Comparison of ENCODE assay signal across 1 cellular context in the genomic region with DNA sequence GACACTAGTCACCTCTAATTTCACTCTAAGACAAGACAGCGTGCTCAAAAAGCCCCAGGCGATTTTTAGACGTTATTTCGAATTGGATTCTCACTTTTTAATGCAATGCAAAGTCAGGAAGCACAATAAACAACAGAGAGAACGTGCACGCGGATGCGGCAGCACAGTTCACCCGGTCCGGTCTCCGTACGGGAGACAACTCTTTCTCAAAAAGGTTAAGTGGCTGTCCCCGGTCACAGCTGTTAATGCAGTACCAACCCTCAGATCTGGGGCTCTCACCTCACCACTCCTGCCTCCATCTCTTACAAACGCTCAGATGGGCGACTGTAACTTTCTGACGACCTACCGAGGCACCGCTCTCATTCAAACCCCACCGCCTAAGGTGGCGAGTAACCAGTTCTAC.
A peak's percentile ranks its signal among the peaks of the same experiment; 100 is the strongest.
TF ChIP-seq lines count a peak whose summit lies in the region.

No MANE protein-coding gene starts in this region.

TF ChIP-seq in GM12878, 131 proteins besides CTCF, POLR2A, EP300 and RAD21:
- TF ChIP-seq, protein P1, sequence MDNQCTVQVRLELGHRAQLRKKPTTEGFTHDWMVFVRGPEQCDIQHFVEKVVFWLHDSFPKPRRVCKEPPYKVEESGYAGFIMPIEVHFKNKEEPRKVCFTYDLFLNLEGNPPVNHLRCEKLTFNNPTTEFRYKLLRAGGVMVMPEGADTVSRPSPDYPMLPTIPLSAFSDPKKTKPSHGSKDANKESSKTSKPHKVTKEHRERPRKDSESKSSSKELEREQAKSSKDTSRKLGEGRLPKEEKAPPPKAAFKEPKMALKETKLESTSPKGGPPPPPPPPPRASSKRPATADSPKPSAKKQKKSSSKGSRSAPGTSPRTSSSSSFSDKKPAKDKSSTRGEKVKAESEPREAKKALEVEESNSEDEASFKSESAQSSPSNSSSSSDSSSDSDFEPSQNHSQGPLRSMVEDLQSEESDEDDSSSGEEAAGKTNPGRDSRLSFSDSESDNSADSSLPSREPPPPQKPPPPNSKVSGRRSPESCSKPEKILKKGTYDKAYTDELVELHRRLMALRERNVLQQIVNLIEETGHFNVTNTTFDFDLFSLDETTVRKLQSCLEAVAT (IDR thresholded peaks at IDR 0.05) = 0 out of 2 replicates have a peak, but pooled peaks have one; percentile 35
- TF ChIP-seq PML (IDR thresholded peaks at IDR 0.05; ENCODE audit: low read length) (0 out of 2 replicates have a peak, but pooled peaks have one; percentile 1), POU2F2 (IDR thresholded peaks at IDR 0.05; ENCODE audit: borderline replicate concordance, low read depth, low read length) (0 out of 3 replicates have a peak, but pooled peaks have one; percentile 2), ZNF217 (IDR thresholded peaks at IDR 0.05) (no peak)
- TF ChIP-seq, protein P2, sequence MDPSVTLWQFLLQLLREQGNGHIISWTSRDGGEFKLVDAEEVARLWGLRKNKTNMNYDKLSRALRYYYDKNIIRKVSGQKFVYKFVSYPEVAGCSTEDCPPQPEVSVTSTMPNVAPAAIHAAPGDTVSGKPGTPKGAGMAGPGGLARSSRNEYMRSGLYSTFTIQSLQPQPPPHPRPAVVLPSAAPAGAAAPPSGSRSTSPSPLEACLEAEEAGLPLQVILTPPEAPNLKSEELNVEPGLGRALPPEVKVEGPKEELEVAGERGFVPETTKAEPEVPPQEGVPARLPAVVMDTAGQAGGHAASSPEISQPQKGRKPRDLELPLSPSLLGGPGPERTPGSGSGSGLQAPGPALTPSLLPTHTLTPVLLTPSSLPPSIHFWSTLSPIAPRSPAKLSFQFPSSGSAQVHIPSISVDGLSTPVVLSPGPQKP (IDR thresholded peaks at IDR 0.05; ENCODE audit: low read depth, low read length) = no peak
